ENCODE assay signal across 21 cellular contexts in genomic region chr7:156833311-156833710, GRCh38.
"Had no signal": no experiment of that assay in that cellular context is flagged by ENCODE, and none has a peak within 500 bp of the region (broad histone marks: within the 10 kb centered on the region; RNA-seq: fewer than 3 reads in every experiment).

No MANE protein-coding gene starts in this region.

- H3K4me1 Mint-ChIP-seq: mesothelial cell of epicardium, neural crest cell had no signal

- H3K4me3 ChIP-seq: dorsolateral prefrontal cortex, lower lobe of right lung, mucosa of descending colon, psoas muscle, sigmoid colon, thoracic aorta, tibial nerve, upper lobe of left lung had no signal

- H3K27me3 ChIP-seq: dorsolateral prefrontal cortex, sigmoid colon, tibial nerve, upper lobe of left lung had no signal

- H3K27ac Mint-ChIP-seq: mesothelial cell of epicardium; stimulated activated naive CD8-positive, alpha-beta T cell treated with anti-CD3 and anti-CD28 coated beads, Interleukin-15, Interleukin-2, amounts not matched to agents 100 ng/mL and 50 ng/mL, for 24 hours had no signal

- H3K4me3 Mint-ChIP-seq: memory B cell; mesothelial cell of epicardium; natural killer cell treated with Interleukin-12 subunit alpha and Interleukin-12 subunit beta and Interleukin-15 and Interleukin-18, amount 100 ng/mL, for 72 hours; neural crest cell; stimulated activated naive B cell treated with anti-CD40 and anti-IgM and Interleukin-4, amounts not matched to agents 10 μg/mL and 1 μg/mL and 100 μg/mL, for 72 hours; stimulated activated naive CD8-positive, alpha-beta T cell treated with anti-CD3 and anti-CD28 coated beads, Interleukin-15, Interleukin-2, amounts not matched to agents 100 ng/mL and 50 ng/mL, for 24 hours had no signal

- H3K9me3 ChIP-seq: lower lobe of right lung, mucosa of descending colon, psoas muscle, sigmoid colon, thoracic aorta, tibial nerve, upper lobe of left lung had no signal

- H3K27ac ChIP-seq: dorsolateral prefrontal cortex, lower lobe of right lung, psoas muscle, sigmoid colon, thoracic aorta, tibial nerve, upper lobe of left lung had no signal

- ATAC-seq: left ventricle myocardium superior; lower lobe of right lung; mucosa of descending colon; natural killer cell treated with Interleukin-12 subunit alpha and Interleukin-12 subunit beta and Interleukin-15 and Interleukin-18, amount 100 ng/mL, for 72 hours; psoas muscle; right cardiac atrium had no signal

- DNase-seq: dorsolateral prefrontal cortex; effector CD4-positive, alpha-beta T cell; head of caudate nucleus; left ventricle myocardium superior; lower lobe of right lung; mucosa of descending colon; naive B cell; psoas muscle; right cardiac atrium; sigmoid colon; stimulated activated CD4-positive, alpha-beta T cell treated with anti-CD3 and anti-CD28 coated beads, Interleukin-2, amount 100 ng/mL, for 24 hours; stimulated activated CD4-positive, alpha-beta T cell treated with anti-CD3 and anti-CD28 coated beads, Interleukin-4, amount 100 ng/mL, for 24 hours; stimulated activated naive B cell treated with anti-CD40 and anti-IgM and Interleukin-4, amounts not matched to agents 10 μg/mL and 1 μg/mL and 100 μg/mL, for 72 hours; upper lobe of left lung had no signal

- H3K9me3 Mint-ChIP-seq: memory B cell; natural killer cell treated with Interleukin-12 subunit alpha and Interleukin-12 subunit beta and Interleukin-15 and Interleukin-18, amount 100 ng/mL, for 72 hours; stimulated activated naive B cell treated with anti-CD40 and anti-IgM and Interleukin-4, amounts not matched to agents 10 μg/mL and 1 μg/mL and 100 μg/mL, for 72 hours; stimulated activated naive CD8-positive, alpha-beta T cell treated with anti-CD3 and anti-CD28 coated beads, Interleukin-15, Interleukin-2, amounts not matched to agents 100 ng/mL and 50 ng/mL, for 24 hours had no signal

- H3K4me1 ChIP-seq: lower lobe of right lung, sigmoid colon, tibial nerve, upper lobe of left lung had no signal

- H3K27me3 Mint-ChIP-seq: memory B cell; naive B cell; natural killer cell treated with Interleukin-12 subunit alpha and Interleukin-12 subunit beta and Interleukin-15 and Interleukin-18, amount 100 ng/mL, for 72 hours; stimulated activated naive B cell treated with anti-CD40 and anti-IgM and Interleukin-4, amounts not matched to agents 10 μg/mL and 1 μg/mL and 100 μg/mL, for 72 hours; stimulated activated naive CD8-positive, alpha-beta T cell treated with anti-CD3 and anti-CD28 coated beads, Interleukin-15, Interleukin-2, amounts not matched to agents 100 ng/mL and 50 ng/mL, for 24 hours had no signal
